ENCODE assay signal across 24 cellular contexts in genomic region chr7:40162516-40162915, GRCh38. TPM values are rescaled to one million over a fixed set of nuclear protein-coding genes. Genes with fewer than 3 reads are reported as not detected.
DNase-seq lines count a peak whose midpoint lies in the region; ATAC-seq and FAIRE-seq lines count a peak whose summit lies in the region.
"Had no signal": no experiment of that assay in that cellular context is flagged by ENCODE, and none has a peak within 500 bp of the region (broad histone marks: within the 10 kb centered on the region; RNA-seq: fewer than 3 reads in every experiment).

No MANE protein-coding gene starts in this region.

- H3K4me1 ChIP-seq in trophoblast cell (ENCODE audit: control insufficient read depth in 1 of 2, insufficient read depth in 2 of 2, low read length in 2 of 2), result no peaks in the 10 kb centered on the region
- H3K4me1 ChIP-seq in small intestine (ENCODE audit: control insufficient read depth in 2 of 2, insufficient read depth in 1 of 2, low read depth in 1 of 2, low read length in 1 of 2), result no peaks in the 10 kb centered on the region

- no peaks in the 10 kb centered on the region for H3K79me2 ChIP-seq in trophoblast cell (ENCODE audit: control insufficient read depth, insufficient read depth, low read length, poor library complexity)

- H4K8ac ChIP-seq in trophoblast cell (ENCODE audit: low read depth, low read length), result no peak overlapping the region

- H3K27me3 Mint-ChIP-seq in activated T-helper 17 cell treated with anti-CD3 and anti-CD28 coated beads, Interleukin-2, amount 50 U/mL, for 72 hours, result no peaks in the 10 kb centered on the region

- no peaks in the 10 kb centered on the region for H3K79me1 ChIP-seq in trophoblast cell (ENCODE audit: low read length)

- H3K4me2 ChIP-seq in trophoblast cell (ENCODE audit: low read length), result no peak overlapping the region
- H3K4me2 ChIP-seq: GM23338 had no signal

- no peak overlapping the region for H3K18ac ChIP-seq in trophoblast cell (ENCODE audit: low read length)

- H3K9ac ChIP-seq in trophoblast cell (ENCODE audit: low read length), result no peak overlapping the region

- H3K14ac ChIP-seq in trophoblast cell (ENCODE audit: low read length), result no peak overlapping the region

- no peak overlapping the region for H2AK5ac ChIP-seq in trophoblast cell (ENCODE audit: low read length)

- FAIRE-seq in HTR-8/SVneo (lab: Jason Lieb, UNC) (peak; percentile 60), small intestine (lab: Jason Lieb, UNC) (no peak)
- FAIRE-seq: RCC 7860 had no signal

- no peak overlapping the region for H4K12ac ChIP-seq in trophoblast cell (ENCODE audit: low read depth, low read length)

- H3K4me3 Mint-ChIP-seq in activated T-helper 17 cell treated with anti-CD3 and anti-CD28 coated beads, Interleukin-2, amount 50 U/mL, for 72 hours, result no peak overlapping the region
- H3K4me3 Mint-ChIP-seq: GM23338, IgD-negative memory B cell had no signal

- H2BK5ac ChIP-seq in trophoblast cell (ENCODE audit: low read depth, low read length, poor library complexity), result no peak overlapping the region

- no peaks in the 10 kb centered on the region for H3K36me3 Mint-ChIP-seq in activated T-helper 17 cell treated with anti-CD3 and anti-CD28 coated beads, Interleukin-2, amount 50 U/mL, for 72 hours (ENCODE audit: low read depth)
- H3K36me3 Mint-ChIP-seq: IgD-negative memory B cell had no signal

- no peak overlapping the region for H2BK12ac ChIP-seq in trophoblast cell (ENCODE audit: low read length)

- H3K4ac ChIP-seq in trophoblast cell (ENCODE audit: low read depth, low read length), result no peak overlapping the region

- H3K27ac Mint-ChIP-seq in activated T-helper 17 cell treated with anti-CD3 and anti-CD28 coated beads, Interleukin-2, amount 50 U/mL, for 72 hours, result no peak overlapping the region
- H3K27ac Mint-ChIP-seq: GM23338, IgD-negative memory B cell had no signal

- no peak overlapping the region for H3K23ac ChIP-seq in trophoblast cell (ENCODE audit: low read length)

- ATAC-seq in activated T-helper 17 cell treated with anti-CD3 and anti-CD28 coated beads, Interleukin-2, amount 50 U/mL, for 72 hours (replicated peaks), result no peak
- ATAC-seq: GM23338, HCT116 had no signal

- H3K36me3 ChIP-seq in trophoblast cell (ENCODE audit: control insufficient read depth in 1 of 2, insufficient read depth in 2 of 2, low read length in 2 of 2) (no peaks in the 10 kb centered on the region), small intestine (ENCODE audit: control insufficient read depth in 2 of 2, insufficient read depth in 2 of 2, low read length in 2 of 2) (no peaks in the 10 kb centered on the region)

- no peak overlapping the region for H3K27ac ChIP-seq in trophoblast cell (ENCODE audit: low read depth, low read length)
- no peak overlapping the region for H3K27ac ChIP-seq in small intestine (ENCODE audit: low read depth in 1 of 2, low read length in 1 of 2)
- H3K27ac ChIP-seq: C4-2B had no signal

- DNase-seq in ELR (ENCODE audit: low read depth), result peak; percentile 12
- DNase-seq in HTR-8/SVneo (ENCODE audit: insufficient read length, low spot score), result no peak
- DNase-seq in astrocyte of the hippocampus (ENCODE audit: low read depth, low spot score), result peak; percentile 14
- peak; percentile 67 to 72 for DNase-seq in trophoblast cell
- DNase-seq in activated gamma-delta T cell treated with Interleukin-2 at 50 U/mL for 16 hours, result no peak
- DNase-seq in NCI-H226, result no peak
- DNase-seq in small intestine, result no peak
- DNase-seq: DMS79 treated with DMSO at 0.1 percent for 48 hours; GDM1; Karpas-422; NCI-H1105; NCI-H2081; NCI-H2171 treated with DMSO at 0.1 percent for 48 hours; NCI-H748 treated with DMSO at 0.1 percent for 48 hours; NK-92 treated with Interleukin-12 subunit alpha and Interleukin-12 subunit beta, amount 100 ng/mL, for 24 hours; Right ventricle myocardium superior; SW 1271 had no signal

- WGBS in trophoblast cell (ENCODE audit: extremely low coverage, insufficient coverage, insufficient read length), result no CpG with 5 or more reads among the region's 2 CpGs
- 75 to 87% (median 83%) methylated on average over 2 of the region's 2 CpGs for WGBS in small intestine, 3 donors

- H4K91ac ChIP-seq in trophoblast cell (ENCODE audit: low read depth, low read length), result no peak overlapping the region

- H3K4me3 ChIP-seq in trophoblast cell (ENCODE audit: low read depth, low read length) (no peak overlapping the region), small intestine (ENCODE audit: low read depth in 1 of 2, low read length in 2 of 2) (no peak overlapping the region)
- H3K4me3 ChIP-seq: GM23338 had no signal

- no peaks in the 10 kb centered on the region for H3K9me3 ChIP-seq in trophoblast cell (ENCODE audit: insufficient read depth, low read depth, low read length)
- no peaks in the 10 kb centered on the region for H3K9me3 ChIP-seq in small intestine (ENCODE audit: control insufficient read depth, low read depth)

- no peaks in the 10 kb centered on the region for H3K4me1 Mint-ChIP-seq in activated T-helper 17 cell treated with anti-CD3 and anti-CD28 coated beads, Interleukin-2, amount 50 U/mL, for 72 hours
- H3K4me1 Mint-ChIP-seq: GM23338, IgD-negative memory B cell had no signal

- no peaks in the 10 kb centered on the region for H3K9me3 Mint-ChIP-seq in activated T-helper 17 cell treated with anti-CD3 and anti-CD28 coated beads, Interleukin-2, amount 50 U/mL, for 72 hours
- H3K9me3 Mint-ChIP-seq: GM23338 had no signal

- H2BK120ac ChIP-seq in trophoblast cell (ENCODE audit: insufficient read depth, low read length, poor library complexity), result no peak overlapping the region

- H3K27me3 ChIP-seq in trophoblast cell (ENCODE audit: insufficient read depth, low read length) (no peaks in the 10 kb centered on the region), small intestine (ENCODE audit: control insufficient read depth in 2 of 2, insufficient read depth in 2 of 2, low read length in 2 of 2) (no peaks in the 10 kb centered on the region)

- H2AFZ ChIP-seq in trophoblast cell (ENCODE audit: insufficient read depth, low read length, poor library complexity), result no peak overlapping the region
- H2AFZ ChIP-seq: GM23338 had no signal

RNA-seq across cellular contexts. Expression of gene SUGCT, which starts 27.7 kb away (rescaled TPM):
- polyA plus RNA-seq in trophoblast cell (2013), result 6.4 and 6.8 TPM in 2 replicates
- polyA plus RNA-seq in small intestine, result 1 to 10 TPM in 2 of 3 donors, under 1 TPM in 1; 0.54 to 3.6 (median 1.4) TPM
- total RNA-seq in activated T-helper 17 cell treated with anti-CD3 and anti-CD28 coated beads, Interleukin-2, amount 50 U/mL, for 72 hours, result under 1 TPM; 0.66 to 0.80 TPM
- total RNA-seq: HT-29 had no signal

RNA-seq across cellular contexts. Expression of gene MPLKIP, which starts 28.1 kb away (rescaled TPM):
- polyA plus RNA-seq in trophoblast cell (2013), result 33.7 and 37.1 TPM in 2 replicates
- polyA plus RNA-seq in small intestine, result 10 to 100 TPM; 36.2 to 52.1 (median 46.9) TPM
- 10 to 100 TPM; 27.6 to 36.5 TPM for total RNA-seq in activated T-helper 17 cell treated with anti-CD3 and anti-CD28 coated beads, Interleukin-2, amount 50 U/mL, for 72 hours

Comparison
In these comparisons a context has a peak if more than half of its experiments do, and no peak if none do; other contexts are left out.
1. DNase-seq: peak in ELR (single experiment), astrocyte of the hippocampus (single experiment) and trophoblast cell (2 of 2); none in HTR-8/SVneo (single experiment), activated gamma-delta T cell treated with Interleukin-2 at 50 U/mL for 16 hours (single experiment), NCI-H226 (single experiment) and small intestine (single experiment).